ENCODE assay signal across 2 cellular contexts in the genomic region with DNA sequence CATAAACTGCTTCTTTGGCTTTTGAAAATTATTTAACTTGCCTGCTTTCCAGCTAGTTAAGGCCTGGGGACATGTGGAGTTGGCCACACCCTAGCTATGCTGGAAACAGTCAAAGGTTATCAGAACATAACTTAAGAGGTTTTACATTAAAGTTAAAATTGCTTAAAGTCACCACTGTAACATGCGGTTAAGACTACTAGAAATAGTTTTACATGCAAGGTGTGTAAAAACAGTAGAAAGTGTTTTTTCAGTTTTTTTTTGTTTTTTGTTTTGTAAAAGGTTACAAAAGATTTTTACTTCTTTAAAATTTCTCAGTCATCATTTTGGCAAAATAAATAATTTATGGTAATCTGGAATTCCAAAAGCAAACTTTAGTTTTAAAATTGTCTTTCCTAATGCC.
TF ChIP-seq lines count a peak whose summit lies in the region.

No MANE protein-coding gene starts in this region.

TF ChIP-seq in K562, 482 proteins besides CTCF, POLR2A, EP300 and RAD21:
- TF ChIP-seq, protein P1, sequence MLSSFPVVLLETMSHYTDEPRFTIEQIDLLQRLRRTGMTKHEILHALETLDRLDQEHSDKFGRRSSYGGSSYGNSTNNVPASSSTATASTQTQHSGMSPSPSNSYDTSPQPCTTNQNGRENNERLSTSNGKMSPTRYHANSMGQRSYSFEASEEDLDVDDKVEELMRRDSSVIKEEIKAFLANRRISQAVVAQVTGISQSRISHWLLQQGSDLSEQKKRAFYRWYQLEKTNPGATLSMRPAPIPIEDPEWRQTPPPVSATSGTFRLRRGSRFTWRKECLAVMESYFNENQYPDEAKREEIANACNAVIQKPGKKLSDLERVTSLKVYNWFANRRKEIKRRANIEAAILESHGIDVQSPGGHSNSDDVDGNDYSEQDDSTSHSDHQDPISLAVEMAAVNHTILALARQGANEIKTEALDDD (IDR thresholded peaks at IDR 0.05): peak; percentile 77
- TF ChIP-seq, protein P2, sequence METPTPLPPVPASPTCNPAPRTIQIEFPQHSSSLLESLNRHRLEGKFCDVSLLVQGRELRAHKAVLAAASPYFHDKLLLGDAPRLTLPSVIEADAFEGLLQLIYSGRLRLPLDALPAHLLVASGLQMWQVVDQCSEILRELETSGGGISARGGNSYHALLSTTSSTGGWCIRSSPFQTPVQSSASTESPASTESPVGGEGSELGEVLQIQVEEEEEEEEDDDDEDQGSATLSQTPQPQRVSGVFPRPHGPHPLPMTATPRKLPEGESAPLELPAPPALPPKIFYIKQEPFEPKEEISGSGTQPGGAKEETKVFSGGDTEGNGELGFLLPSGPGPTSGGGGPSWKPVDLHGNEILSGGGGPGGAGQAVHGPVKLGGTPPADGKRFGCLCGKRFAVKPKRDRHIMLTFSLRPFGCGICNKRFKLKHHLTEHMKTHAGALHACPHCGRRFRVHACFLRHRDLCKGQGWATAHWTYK (CRISPR knock-in tag; IDR thresholded peaks at IDR 0.05): no peak
- no peak for TF ChIP-seq MXI1 (IDR thresholded peaks at IDR 0.05; ENCODE audit: low read depth, low read length)
TF ChIP-seq in K562: peak in this region for 1.

TF ChIP-seq in endothelial cell of umbilical vein, 7 proteins besides CTCF, POLR2A, EP300 and RAD21 (continued from another document):
- no peak for TF ChIP-seq MYC (IDR thresholded peaks at IDR 0.05; ENCODE audit: low read depth, low read length)
